Comparison of ENCODE assay signal across 17 cellular contexts in the genomic region with DNA sequence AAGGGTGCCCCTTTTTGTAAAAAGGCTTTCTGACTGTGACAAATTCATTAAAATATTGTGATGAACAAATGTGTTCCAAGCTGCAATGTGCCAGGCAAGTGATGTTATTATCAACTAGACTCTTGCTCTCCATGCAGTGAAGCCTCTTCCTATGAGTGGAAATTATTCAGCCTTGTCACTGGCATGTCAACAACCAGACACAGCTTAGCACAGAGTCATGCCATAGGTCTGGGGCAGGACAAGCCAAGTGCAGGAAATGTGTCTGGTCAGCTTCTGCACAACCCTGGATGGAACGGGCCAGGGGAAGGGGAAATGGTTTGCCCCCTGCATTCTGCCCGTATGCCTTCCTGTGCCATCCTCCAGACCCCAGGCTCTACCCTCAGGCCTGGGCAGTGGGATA. TPM values are rescaled to one million over a fixed set of nuclear protein-coding genes. Genes with fewer than 3 reads are reported as not detected.
DNase-seq lines count a peak whose midpoint lies in the region; ATAC-seq and TF ChIP-seq lines count a peak whose summit lies in the region.
"Had no signal": no experiment of that assay in that cellular context is flagged by ENCODE, and none has a peak within 500 bp of the region (broad histone marks: within the 10 kb centered on the region; RNA-seq: fewer than 3 reads in every experiment).

No MANE protein-coding gene starts in this region.

- H3K79me1 ChIP-seq in IMR-90 (ENCODE audit: low read depth in 1 of 2, low read length in 2 of 2) (no peaks in the 10 kb centered on the region), neuronal stem cell (ENCODE audit: low read depth, low read length) (no peaks in the 10 kb centered on the region)

- ATAC-seq in IMR-90 (ENCODE audit: low read depth) (no peak), left cardiac atrium (peak; percentile 79 to 86)
- ATAC-seq: A549, HepG2 had no signal

- H2BK5ac ChIP-seq in IMR-90 (ENCODE audit: low read depth, low read length, poor library complexity, severe bottlenecking), result no peak overlapping the region
- no peak overlapping the region for H2BK5ac ChIP-seq in neuronal stem cell (ENCODE audit: low read length)

- dilution Hi-C loops in IMR-90 (cut with HindIII; ENCODE audit: low sequenced_read_pairs, unreplicated experiment), result no loop called here

- DNase-seq in DMS53 (lab: John Stamatoyannopoulos, UW) (peak; percentile 6), DMS53 treated with DMSO at 0.1 percent for 48 hours (lab: John Stamatoyannopoulos, UW; ENCODE audit: unreplicated experiment) (no peak), IMR-90 (no peak), left cardiac atrium (no peak), neuronal stem cell (ENCODE audit: low spot score) (no peak), NCI-H774 (lab: John Stamatoyannopoulos, UW) (no peak)
- no peak for DNase-seq in activated effector memory CD4-positive, alpha-beta T cell treated with Interleukin-2 at 50 U/mL for 16 hours
- DNase-seq: AML-193; Caco-2; CD4-positive, alpha-beta T cell; DMS79 treated with DMSO at 0.1 percent for 48 hours; GF-D8; H9 had no signal

- WGBS in IMR-90 (ENCODE audit: extremely low coverage in 2 of 2, insufficient read length in 1 of 2), 2 experiments, result no CpG with 5 or more reads among the region's 2 CpGs
- WGBS in neuronal stem cell (ENCODE audit: extremely low coverage in 2 of 2, insufficient read length in 2 of 2, insufficient replicate concordance in 1 of 2), 2 donors, result no CpG with 5 or more reads among the region's 2 CpGs

- H3K56ac ChIP-seq in IMR-90 (ENCODE audit: extremely low read depth, insufficient read depth, low read length), result no peak overlapping the region

- no peak overlapping the region for H3K4ac ChIP-seq in IMR-90 (ENCODE audit: low read depth, low read length)
- no peak overlapping the region for H3K4ac ChIP-seq in neuronal stem cell (ENCODE audit: low read length)

- TF ChIP-seq RAD21 in IMR-90 (IDR thresholded peaks at IDR 0.05; ENCODE audit: low read length), result no peak

- H4K5ac ChIP-seq in IMR-90 (ENCODE audit: low read depth, low read length), result no peak overlapping the region

- CTCF ChIA-PET in IMR-90 (lab: Yijun Ruan, JAX), result no interaction called here

- TF ChIP-seq CTCF in IMR-90 (conservative IDR thresholded peaks at IDR 0.05; ENCODE audit: low read depth, low read length), result no peak

- no peaks in the 10 kb centered on the region for H3K9me3 ChIP-seq in IMR-90 (ENCODE audit: control insufficient read depth, insufficient read depth, low read length)
- no peaks in the 10 kb centered on the region for H3K9me3 ChIP-seq in neuronal stem cell (replicated peaks in 1 of 2; ENCODE audit: control insufficient read depth in 2 of 2, insufficient read depth in 1 of 2, low read depth in 1 of 2, low read length in 2 of 2)
- H3K9me3 ChIP-seq: A549, Caco-2 had no signal

- no TSS peak for BruUV-seq in IMR-90 (replicated peaks; lab: Mats Ljungman, UMichigan)

- H3K9me1 ChIP-seq in IMR-90 (ENCODE audit: insufficient read depth, low read length), result no peaks in the 10 kb centered on the region

- H3K14ac ChIP-seq in IMR-90 (replicated peaks; ENCODE audit: low read depth, low read length), result no peak overlapping the region
- no peak overlapping the region for H3K14ac ChIP-seq in neuronal stem cell (ENCODE audit: low read length)

- H3K23ac ChIP-seq in IMR-90 (ENCODE audit: low read depth, low read length) (no peak overlapping the region), neuronal stem cell (ENCODE audit: low read depth, low read length, poor library complexity) (no peak overlapping the region)

- no peaks in the 10 kb centered on the region for H4K20me1 ChIP-seq in IMR-90 (ENCODE audit: insufficient read depth, low read length)

- no peak overlapping the region for H2AK5ac ChIP-seq in IMR-90 (ENCODE audit: low read depth, low read length)
- peak overlapping the region; percentile 58 for H2AK5ac ChIP-seq in neuronal stem cell (ENCODE audit: low read depth, low read length)

- H3K4me2 ChIP-seq in IMR-90 (ENCODE audit: low read depth, low read length) (no peak overlapping the region), neuronal stem cell (ENCODE audit: insufficient read depth, low read length, poor library complexity, severe bottlenecking) (no peak overlapping the region)
- H3K4me2 ChIP-seq: A549 had no signal

- H3K4me1 ChIP-seq in IMR-90 (ENCODE audit: control insufficient read depth, insufficient read depth, low read length) (no peaks in the 10 kb centered on the region), neuronal stem cell (ENCODE audit: control insufficient read depth in 2 of 2, insufficient read depth in 1 of 2, low read depth in 1 of 2, low read length in 2 of 2) (peaks cover 0 to 5% of the 10 kb centered on the region in 2 donors)
- H3K4me1 ChIP-seq: A549, Caco-2 had no signal

- H3K36me3 ChIP-seq in IMR-90 (ENCODE audit: control insufficient read depth, insufficient read depth, low read length), result no peaks in the 10 kb centered on the region
- no peaks in the 10 kb centered on the region for H3K36me3 ChIP-seq in neuronal stem cell (replicated peaks in 1 of 2; ENCODE audit: control insufficient read depth in 2 of 2, insufficient read depth in 2 of 2, low read length in 2 of 2)

- H2BK15ac ChIP-seq in IMR-90 (ENCODE audit: low read depth, low read length), result no peak overlapping the region
- no peak overlapping the region for H2BK15ac ChIP-seq in neuronal stem cell (ENCODE audit: low read length)

- in situ Hi-C loops in IMR-90 (cut with MboI; ENCODE audit: low sequenced_read_pairs), result no loop called here

- H3K4me3 ChIP-seq in IMR-90 (ENCODE audit: insufficient read depth, low read depth, low read length) (no peak overlapping the region), neuronal stem cell (ENCODE audit: low read length in 2 of 2) (no peak overlapping the region)
- H3K4me3 ChIP-seq: A549 had no signal

- POLR2A ChIA-PET in IMR-90 (lab: Charles Lee; ENCODE audit: unreplicated experiment), result no interaction called here

- no peak overlapping the region for H2BK120ac ChIP-seq in IMR-90 (ENCODE audit: low read depth, low read length)
- no peak overlapping the region for H2BK120ac ChIP-seq in neuronal stem cell (ENCODE audit: low read depth, low read length)

- H3K18ac ChIP-seq in IMR-90 (ENCODE audit: low read depth, low read length), result no peak overlapping the region
- no peak overlapping the region for H3K18ac ChIP-seq in neuronal stem cell (ENCODE audit: low read length)

- no peak overlapping the region for H2BK20ac ChIP-seq in IMR-90 (ENCODE audit: low read depth, low read length)

- H4K91ac ChIP-seq in IMR-90 (ENCODE audit: insufficient read depth, low read depth, low read length) (no peak overlapping the region), neuronal stem cell (ENCODE audit: low read depth, low read length, poor library complexity) (no peak overlapping the region)

- H3K9ac ChIP-seq in IMR-90 (ENCODE audit: low read depth, low read length), result no peak overlapping the region
- peak overlapping the region; percentile 26 for H3K9ac ChIP-seq in neuronal stem cell (ENCODE audit: low read depth, low read length, poor library complexity)

- H2BK12ac ChIP-seq in neuronal stem cell (ENCODE audit: low read length), result no peak overlapping the region

- H4K8ac ChIP-seq in IMR-90 (ENCODE audit: low read depth in 2 of 2, low read length in 2 of 2), result no peak overlapping the region
- no peak overlapping the region for H4K8ac ChIP-seq in neuronal stem cell (ENCODE audit: low read depth, low read length)

- peak overlapping the region; percentile 44 for H2AFZ ChIP-seq in IMR-90 (replicated peaks; ENCODE audit: low read length, poor library complexity)
- H2AFZ ChIP-seq in neuronal stem cell (ENCODE audit: low read length), result no peak overlapping the region

- no peak overlapping the region for H3K27ac ChIP-seq in IMR-90 (ENCODE audit: insufficient read depth, low read length)
- H3K27ac ChIP-seq in neuronal stem cell (replicated peaks; ENCODE audit: low read length), result no peak overlapping the region
- H3K27ac ChIP-seq: 22Rv1, A549, C4-2B had no signal

- H2AK9ac ChIP-seq in IMR-90 (replicated peaks; ENCODE audit: low read depth, low read length, poor library complexity), result no peak overlapping the region

- no peaks in the 10 kb centered on the region; the same call in 1 of the 2 replicates for H3K27me3 ChIP-seq in IMR-90 (ENCODE audit: control insufficient read depth, insufficient read depth, low read length)
- H3K27me3 ChIP-seq in neuronal stem cell (ENCODE audit: control insufficient read depth in 3 of 3, insufficient read depth in 3 of 3, low read depth in 1 of 3, low read length in 3 of 3), result no peaks in the 10 kb centered on the region

- no peak for TF ChIP-seq POLR2A in IMR-90 (IDR thresholded peaks at IDR 0.05; ENCODE audit: low read depth, low read length)

- intact Hi-C loops in IMR-90 (cut with micrococcal nuclease) (no loop called here), left cardiac atrium (cut with DNase I) (no loop called here)

TF ChIP-seq in IMR-90, 13 proteins besides CTCF, POLR2A, EP300 and RAD21 (continues in another document):
- TF ChIP-seq MXI1 (IDR thresholded peaks at IDR 0.05; ENCODE audit: borderline replicate concordance, low read depth, low read length), result no peak
- TF ChIP-seq BHLHE40 (IDR thresholded peaks at IDR 0.05; ENCODE audit: low read depth, low read length), result no peak
- TF ChIP-seq CEBPB (IDR thresholded peaks at IDR 0.05; ENCODE audit: low read depth, low read length), result no peak
- TF ChIP-seq CHD1 (IDR thresholded peaks at IDR 0.05; ENCODE audit: low read depth, low read length), result no peak
- TF ChIP-seq, protein P1, sequence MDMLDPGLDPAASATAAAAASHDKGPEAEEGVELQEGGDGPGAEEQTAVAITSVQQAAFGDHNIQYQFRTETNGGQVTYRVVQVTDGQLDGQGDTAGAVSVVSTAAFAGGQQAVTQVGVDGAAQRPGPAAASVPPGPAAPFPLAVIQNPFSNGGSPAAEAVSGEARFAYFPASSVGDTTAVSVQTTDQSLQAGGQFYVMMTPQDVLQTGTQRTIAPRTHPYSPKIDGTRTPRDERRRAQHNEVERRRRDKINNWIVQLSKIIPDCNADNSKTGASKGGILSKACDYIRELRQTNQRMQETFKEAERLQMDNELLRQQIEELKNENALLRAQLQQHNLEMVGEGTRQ (IDR thresholded peaks at IDR 0.05; ENCODE audit: low read depth, low read length), result no peak
- no peak for TF ChIP-seq SMC3 (IDR thresholded peaks at IDR 0.05; ENCODE audit: low read depth, low read length)
- TF ChIP-seq RFX5 (IDR thresholded peaks at IDR 0.05; ENCODE audit: low read depth, low read length), result no peak
- TF ChIP-seq MAZ (IDR thresholded peaks at IDR 0.05; ENCODE audit: borderline replicate concordance, low read depth, low read length), result no peak
- TF ChIP-seq NFE2L2 (IDR thresholded peaks at IDR 0.05; ENCODE audit: low read depth, low read length), result no peak

RNA-seq across cellular contexts. Expression of a gene that starts 27.4 kb away (rescaled TPM):
- total RNA-seq in IMR-90 (2012; rRNA removed) (not detected in 2 replicates), left cardiac atrium (10 to 100 TPM; 39.4 to 54.6 TPM)
- polyA plus RNA-seq in IMR-90 (2012; rRNA removed), result 0.07 TPM in 1 of 2 replicates, not detected in the other
- polyA plus RNA-seq in IMR-90 (2012; cell fraction: cytosol; rRNA removed), result 0.02 TPM in 2 replicates
- 0.01 TPM in 1 of 2 replicates, not detected in the other for polyA plus RNA-seq in IMR-90 (2012; cell fraction: nucleus; rRNA removed; ENCODE audit: low replicate concordance)
- polyA plus RNA-seq in neuronal stem cell (2013, experiment 1 of 2), result 0.74 TPM
- 0.62 TPM for polyA plus RNA-seq in neuronal stem cell (2013, experiment 2 of 2)
- total RNA-seq: CD4-positive, alpha-beta T cell; HepG2 had no signal
- polyA plus RNA-seq: A549, HepG2 had no signal

Comparison
In these comparisons a context has a peak if more than half of its experiments do, and no peak if none do; other contexts are left out.
1. RNA of a gene that starts 27.4 kb away (total RNA-seq): 39.4 to 54.6 TPM in left cardiac atrium; not detected in IMR-90; every median in the first group is over 10 times any median in the second.